ENCODE assay signal across 18 cellular contexts in genomic region chr2:224378087-224379085, GRCh38. TPM values are rescaled to one million over a fixed set of nuclear protein-coding genes. Genes with fewer than 3 reads are reported as not detected.
DNase-seq lines count a peak whose midpoint lies in the region; ATAC-seq and TF ChIP-seq lines count a peak whose summit lies in the region.
"Had no signal": no experiment of that assay in that cellular context is flagged by ENCODE, and none has a peak within 500 bp of the region (broad histone marks: within the 10 kb centered on the region; RNA-seq: fewer than 3 reads in every experiment).

No MANE protein-coding gene starts in this region.

- H3F3A ChIP-seq in DOHH2 (ENCODE audit: control insufficient read depth, insufficient read depth) = no peaks in the 10 kb centered on the region

- POLR2A ChIA-PET in OCI-LY7 (lab: Charles Lee) = interaction anchor here (0.6 to 0.7 kb wide), 2 partner anchors 82 to 243 kb away, joined by 3 read pairs; no protein-coding TSS in a partner anchor
- POLR2A ChIA-PET in activated CD8-positive, alpha-beta T cell treated with anti-CD3 and anti-CD28 coated beads, Interleukin-2, amount 10 ng/mL, durations not matched to agents 7 days and 5 days (lab: Charles Lee) = no interaction called here

- H4K20me1 ChIP-seq in DOHH2 (ENCODE audit: control insufficient read depth, insufficient read depth, low read depth, low read length) (no peaks in the 10 kb centered on the region), OCI-LY7 (ENCODE audit: insufficient read depth, low read length) (no peaks in the 10 kb centered on the region), osteoblast (ENCODE audit: insufficient read depth, low read length) (no peaks in the 10 kb centered on the region)

- H3K9me2 ChIP-seq in DOHH2 (replicated peaks; ENCODE audit: control insufficient read depth, low read length) (no peaks in the 10 kb centered on the region), OCI-LY7 (ENCODE audit: insufficient read depth, low read length) (no peaks in the 10 kb centered on the region)

- no peak overlapping the region for H3K9ac ChIP-seq in endodermal cell (ENCODE audit: extremely low read depth, low read length, poor library complexity, severe bottlenecking)

- no peak for ATAC-seq in activated CD8-positive, alpha-beta T cell treated with anti-CD3 and anti-CD28 coated beads, Interleukin-2, amount 10 ng/mL, durations not matched to agents 7 days and 5 days
- no peak for ATAC-seq in activated CD4-positive, CD25-positive, alpha-beta regulatory T cell treated with anti-CD3 and anti-CD28 coated beads, Interleukin-2, amount 50 U/mL, for 24 hours
- ATAC-seq in HG03039 (IDR thresholded peaks at IDR 0.05; ENCODE audit: unreplicated experiment) = no peak
- ATAC-seq: naive thymus-derived CD8-positive, alpha-beta T cell; stimulated activated effector memory CD8-positive, alpha-beta T cell treated with anti-CD3 and anti-CD28 coated beads, Interleukin-12 subunit alpha, Interleukin-12 subunit beta, amount 100 ng/mL, for 72 hours had no signal

- H3K9me3 ChIP-seq in DOHH2 (ENCODE audit: control insufficient read depth, insufficient read depth, low read length) (no peaks in the 10 kb centered on the region), OCI-LY7 (ENCODE audit: low read length) (no peaks in the 10 kb centered on the region), endodermal cell (ENCODE audit: control insufficient read depth, low read length) (no peaks in the 10 kb centered on the region), osteoblast (ENCODE audit: low read depth, low read length) (no peaks in the 10 kb centered on the region)
- H3K9me3 ChIP-seq: left ventricle myocardium inferior, sigmoid colon, upper lobe of left lung had no signal

- DNase-seq in OCI-LY7 (ENCODE audit: low spot score) (no peak), endodermal cell (no peak), osteoblast (ENCODE audit: insufficient read length, low spot score, missing footprints) (peak; percentile 73)
- no peak for DNase-seq in activated CD8-positive, alpha-beta T cell treated with anti-CD3 and anti-CD28 coated beads, Interleukin-2, amount 10 ng/mL, durations not matched to agents 7 days and 5 days
- no peak for DNase-seq in stimulated activated CD4-positive, alpha-beta T cell treated with anti-CD3 and anti-CD28 coated beads, Interleukin-2, amount 100 ng/mL, for 48 hours
- DNase-seq: activated naive CD4-positive, alpha-beta T cell treated with anti-CD3 and anti-CD28 coated beads for 36 hours; cerebellar nuclear complex; hypothalamus; left ventricle myocardium inferior; naive thymus-derived CD8-positive, alpha-beta T cell; sigmoid colon; upper lobe of left lung; WERI-Rb-1 had no signal

- H3K36me3 ChIP-seq in DOHH2 (ENCODE audit: control insufficient read depth, low read length) (no peaks in the 10 kb centered on the region), OCI-LY7 (ENCODE audit: insufficient read depth, low read length) (no peaks in the 10 kb centered on the region), endodermal cell (ENCODE audit: control insufficient read depth, insufficient read depth, low read length) (no peaks in the 10 kb centered on the region), osteoblast (ENCODE audit: insufficient read depth, low read length) (no peaks in the 10 kb centered on the region)
- H3K36me3 ChIP-seq: left ventricle myocardium inferior, sigmoid colon, upper lobe of left lung, WERI-Rb-1 had no signal

- peak; percentile 27 for TF ChIP-seq CTCF in DOHH2 (IDR thresholded peaks at IDR 0.05; ENCODE audit: low read depth, low read length, poor library complexity, severe bottlenecking)
- peak; percentile 61 for TF ChIP-seq CTCF in OCI-LY7 (conservative IDR thresholded peaks at IDR 0.05; ENCODE audit: low read length)
- TF ChIP-seq CTCF in endodermal cell (conservative IDR thresholded peaks at IDR 0.05) = peak; percentile 53
- TF ChIP-seq CTCF in osteoblast (IDR thresholded peaks at IDR 0.05; ENCODE audit: extremely low read depth, low read depth, low read length) = peak; percentile 32

- BruUV-seq in OCI-LY7 (replicated peaks; lab: Mats Ljungman, UMichigan) = no TSS peak

- CTCF ChIA-PET in OCI-LY7 (lab: Charles Lee; ENCODE audit: unreplicated experiment) = no interaction called here
- CTCF ChIA-PET in activated CD8-positive, alpha-beta T cell treated with anti-CD3 and anti-CD28 coated beads, Interleukin-2, amount 10 ng/mL, durations not matched to agents 7 days and 5 days (lab: Charles Lee) = interaction anchor here (0.7 to 2.3 kb wide), 4 partner anchors 9 to 384 kb away, joined by 3 to 12 read pairs (median 6); no protein-coding TSS in a partner anchor

- no peak overlapping the region for H2AFZ ChIP-seq in OCI-LY7 (ENCODE audit: low read length)
- no peak overlapping the region for H2AFZ ChIP-seq in osteoblast (ENCODE audit: low read length)

- no peak overlapping the region for H3K4me3 ChIP-seq in DOHH2 (ENCODE audit: low read length)
- no peak overlapping the region for H3K4me3 ChIP-seq in OCI-LY7 (ENCODE audit: low read depth, low read length, poor library complexity, severe bottlenecking)
- H3K4me3 ChIP-seq in endodermal cell (ENCODE audit: low read length) = no peak overlapping the region
- no peak overlapping the region for H3K4me3 ChIP-seq in osteoblast (ENCODE audit: insufficient read depth, low read length)
- H3K4me3 ChIP-seq: left ventricle myocardium inferior, sigmoid colon, upper lobe of left lung had no signal

- H3K27me3 ChIP-seq in DOHH2 (ENCODE audit: control insufficient read depth, low read length) = no peaks in the 10 kb centered on the region
- no peaks in the 10 kb centered on the region for H3K27me3 ChIP-seq in endodermal cell (ENCODE audit: control insufficient read depth, insufficient read depth, low read length, poor library complexity, severe bottlenecking)
- peaks cover 5% of the 10 kb centered on the region for H3K27me3 ChIP-seq in osteoblast (ENCODE audit: insufficient read depth, low read length)
- H3K27me3 ChIP-seq: sigmoid colon, upper lobe of left lung had no signal

- intact Hi-C loops in OCI-LY7 (cut with micrococcal nuclease; ENCODE audit: unreplicated experiment) = no loop called here

- no peak overlapping the region for H3K27ac Mint-ChIP-seq in endodermal cell
- H3K27ac Mint-ChIP-seq in activated CD8-positive, alpha-beta T cell treated with anti-CD3 and anti-CD28 coated beads, Interleukin-2, amount 10 ng/mL, durations not matched to agents 7 days and 5 days = no peak overlapping the region
- H3K27ac Mint-ChIP-seq: activated naive CD4-positive, alpha-beta T cell treated with anti-CD3 and anti-CD28 coated beads for 36 hours; naive thymus-derived CD8-positive, alpha-beta T cell; stimulated activated effector memory CD8-positive, alpha-beta T cell treated with anti-CD3 and anti-CD28 coated beads, Interleukin-12 subunit alpha, Interleukin-12 subunit beta, amount 100 ng/mL, for 72 hours had no signal

- H3K4me1 ChIP-seq in DOHH2 (ENCODE audit: control insufficient read depth, low read length) (peaks cover 3% of the 10 kb centered on the region; the same call in 1 of the 2 replicates), OCI-LY7 (ENCODE audit: insufficient read depth, low read length, poor library complexity, severe bottlenecking) (peaks cover 3% of the 10 kb centered on the region), endodermal cell (ENCODE audit: control insufficient read depth, insufficient read depth, low read length) (no peaks in the 10 kb centered on the region), osteoblast (ENCODE audit: insufficient read depth, low read length) (no peaks in the 10 kb centered on the region)

- no peaks in the 10 kb centered on the region for H3K4me1 Mint-ChIP-seq in endodermal cell
- H3K4me1 Mint-ChIP-seq in activated CD8-positive, alpha-beta T cell treated with anti-CD3 and anti-CD28 coated beads, Interleukin-2, amount 10 ng/mL, durations not matched to agents 7 days and 5 days (ENCODE audit: low read depth) = no peaks in the 10 kb centered on the region
- H3K4me1 Mint-ChIP-seq: stimulated activated effector memory CD8-positive, alpha-beta T cell treated with anti-CD3 and anti-CD28 coated beads, Interleukin-12 subunit alpha, Interleukin-12 subunit beta, amount 100 ng/mL, for 72 hours had no signal

- H3K36me3 Mint-ChIP-seq in endodermal cell (ENCODE audit: low read depth) = no peaks in the 10 kb centered on the region
- no peaks in the 10 kb centered on the region for H3K36me3 Mint-ChIP-seq in activated CD8-positive, alpha-beta T cell treated with anti-CD3 and anti-CD28 coated beads, Interleukin-2, amount 10 ng/mL, durations not matched to agents 7 days and 5 days (ENCODE audit: low read depth)
- H3K36me3 Mint-ChIP-seq: naive thymus-derived CD8-positive, alpha-beta T cell; stimulated activated effector memory CD8-positive, alpha-beta T cell treated with anti-CD3 and anti-CD28 coated beads, Interleukin-12 subunit alpha, Interleukin-12 subunit beta, amount 100 ng/mL, for 72 hours had no signal

- H3K4me3 Mint-ChIP-seq in endodermal cell = no peak overlapping the region
- no peak overlapping the region for H3K4me3 Mint-ChIP-seq in activated CD8-positive, alpha-beta T cell treated with anti-CD3 and anti-CD28 coated beads, Interleukin-2, amount 10 ng/mL, durations not matched to agents 7 days and 5 days
- H3K4me3 Mint-ChIP-seq: activated naive CD4-positive, alpha-beta T cell treated with anti-CD3 and anti-CD28 coated beads for 36 hours; naive thymus-derived CD8-positive, alpha-beta T cell; stimulated activated effector memory CD8-positive, alpha-beta T cell treated with anti-CD3 and anti-CD28 coated beads, Interleukin-12 subunit alpha, Interleukin-12 subunit beta, amount 100 ng/mL, for 72 hours had no signal

- WGBS in endodermal cell (ENCODE audit: insufficient coverage in 1 of 2, insufficient read length in 1 of 2), 2 experiments = 83 to 84% methylated on average over 6 of the region's 6 CpGs

- no peak overlapping the region for H3K4me2 ChIP-seq in DOHH2 (ENCODE audit: low read length)
- H3K4me2 ChIP-seq in OCI-LY7 (ENCODE audit: low read length) = no peak overlapping the region
- no peak overlapping the region for H3K4me2 ChIP-seq in osteoblast (ENCODE audit: insufficient read depth, low read length)

- H3K27ac ChIP-seq in DOHH2 (ENCODE audit: low read depth, low read length) (no peak overlapping the region), OCI-LY7 (ENCODE audit: low read depth, low read length, poor library complexity, severe bottlenecking) (no peak overlapping the region), endodermal cell (ENCODE audit: low read depth, low read length) (no peak overlapping the region), osteoblast (ENCODE audit: low read depth, low read length) (no peak overlapping the region)
- H3K27ac ChIP-seq: epithelial cell of prostate, sigmoid colon, WERI-Rb-1 had no signal

- no peaks in the 10 kb centered on the region for H3K27me3 Mint-ChIP-seq in endodermal cell (ENCODE audit: insufficient read depth)
- peaks cover 3% of the 10 kb centered on the region for H3K27me3 Mint-ChIP-seq in activated CD8-positive, alpha-beta T cell treated with anti-CD3 and anti-CD28 coated beads, Interleukin-2, amount 10 ng/mL, durations not matched to agents 7 days and 5 days (ENCODE audit: low read depth)

- H3K9me3 Mint-ChIP-seq in endodermal cell = no peaks in the 10 kb centered on the region
- no peaks in the 10 kb centered on the region for H3K9me3 Mint-ChIP-seq in activated CD8-positive, alpha-beta T cell treated with anti-CD3 and anti-CD28 coated beads, Interleukin-2, amount 10 ng/mL, durations not matched to agents 7 days and 5 days (ENCODE audit: insufficient read depth)
- H3K9me3 Mint-ChIP-seq: activated naive CD4-positive, alpha-beta T cell treated with anti-CD3 and anti-CD28 coated beads for 36 hours; naive thymus-derived CD8-positive, alpha-beta T cell; stimulated activated effector memory CD8-positive, alpha-beta T cell treated with anti-CD3 and anti-CD28 coated beads, Interleukin-12 subunit alpha, Interleukin-12 subunit beta, amount 100 ng/mL, for 72 hours had no signal

- no peaks in the 10 kb centered on the region for H3K79me2 ChIP-seq in DOHH2 (ENCODE audit: control insufficient read depth, low read length)
- H3K79me2 ChIP-seq in OCI-LY7 (ENCODE audit: insufficient read depth, low read depth, low read length) = no peaks in the 10 kb centered on the region
- H3K79me2 ChIP-seq in osteoblast (ENCODE audit: insufficient read depth, low read length) = no peaks in the 10 kb centered on the region

RNA-seq across cellular contexts. Expression of gene FAM124B, which starts 23.5 kb away (rescaled TPM):
- total RNA-seq in OCI-LY7 (2014; rRNA removed; shearing (Covaris generic)) = not detected in 2 replicates
- total RNA-seq in OCI-LY7 (2022) (not detected in 2 replicates), endodermal cell (1 to 10 TPM in 1 of 2 donors, under 1 TPM in 1; 0.58 to 1.2 TPM), osteoblast (not detected in 2 replicates)
- polyA plus RNA-seq in endodermal cell (2013, experiment 1 of 2) = 0.18 TPM
- polyA plus RNA-seq in endodermal cell (2013, experiment 2 of 2) = 0.08 TPM
- total RNA-seq in activated CD8-positive, alpha-beta T cell treated with anti-CD3 and anti-CD28 coated beads, Interleukin-2, amount 10 ng/mL, durations not matched to agents 7 days and 5 days = under 1 TPM; 0.16 to 0.21 TPM
- total RNA-seq: naive thymus-derived CD8-positive, alpha-beta T cell had no signal
